Comparison of ENCODE assay signal across 8 cellular contexts in genomic region chr1:248825136-248825535, GRCh38. TPM values are rescaled to one million over a fixed set of nuclear protein-coding genes. Genes with fewer than 3 reads are reported as not detected.
DNase-seq lines count a peak whose midpoint lies in the region; ATAC-seq and TF ChIP-seq lines count a peak whose summit lies in the region.

No MANE protein-coding gene starts in this region.

- H3K4me1 Mint-ChIP-seq in activated CD4-positive, alpha-beta memory T cell treated with anti-CD3 and anti-CD28 coated beads, Interleukin-2, amount 10 ng/mL, durations not matched to agents 7 days and 5 days = peaks cover 64% of the 10 kb centered on the region

- H3K27me3 ChIP-seq in HAP-1 (ENCODE audit: low read depth) (no peaks in the 10 kb centered on the region), left ventricle myocardium inferior (ENCODE audit: low read depth) (no peaks in the 10 kb centered on the region), skeletal muscle satellite cell (ENCODE audit: control insufficient read depth, insufficient read depth, low read length) (no peaks in the 10 kb centered on the region)

- in situ Hi-C loops in HAP-1 (cut with MboI; ENCODE audit: low sequenced_read_pairs) = no loop called here

- peak overlapping the region; percentile 98 for H3K27ac Mint-ChIP-seq in activated CD4-positive, alpha-beta memory T cell treated with anti-CD3 and anti-CD28 coated beads, Interleukin-2, amount 10 ng/mL, durations not matched to agents 7 days and 5 days

- peaks cover 42% of the 10 kb centered on the region for H3K36me3 Mint-ChIP-seq in activated CD4-positive, alpha-beta memory T cell treated with anti-CD3 and anti-CD28 coated beads, Interleukin-2, amount 10 ng/mL, durations not matched to agents 7 days and 5 days (ENCODE audit: low read depth)

- H3K4me2 ChIP-seq in skeletal muscle satellite cell (ENCODE audit: low read length) = peak overlapping the region; percentile 95

- H3K4me3 ChIP-seq in HAP-1 (peak overlapping the region; percentile 83), left ventricle myocardium inferior (peak overlapping the region; percentile 92), skeletal muscle satellite cell (ENCODE audit: low read length) (peak overlapping the region; percentile 82)

- POLR2A ChIA-PET in activated CD4-positive, alpha-beta memory T cell treated with anti-CD3 and anti-CD28 coated beads, Interleukin-2, amount 10 ng/mL, durations not matched to agents 7 days and 5 days (lab: Charles Lee) = interaction anchor here (1.5 to 8.0 kb wide), 7 partner anchors 8 to 101 kb away, joined by 4 to 136 read pairs (median 8); partner anchors contain the start of genes ZNF672 and ZNF692

- H3K36me3 ChIP-seq in HAP-1 (replicated peaks) (peaks cover 25% of the 10 kb centered on the region), left ventricle myocardium inferior (peaks cover 31% of the 10 kb centered on the region), skeletal muscle satellite cell (ENCODE audit: insufficient read depth, low read length) (peaks cover 33% of the 10 kb centered on the region)

- H3K4me1 ChIP-seq in HAP-1 (peaks cover 5% of the 10 kb centered on the region), left ventricle myocardium inferior (peaks cover 67% of the 10 kb centered on the region), skeletal muscle satellite cell (ENCODE audit: control insufficient read depth, insufficient read depth, low read length) (peaks cover 54% of the 10 kb centered on the region)

- peak overlapping the region; percentile 99 for H3K27ac ChIP-seq in left ventricle myocardium inferior (replicated peaks)

- no peaks in the 10 kb centered on the region for H3K9me3 ChIP-seq in HAP-1
- no peaks in the 10 kb centered on the region for H3K9me3 ChIP-seq in left ventricle myocardium inferior (replicated peaks)
- H3K9me3 ChIP-seq in skeletal muscle satellite cell (replicated peaks; ENCODE audit: low read length) = no peaks in the 10 kb centered on the region

- TF ChIP-seq CTCF in left ventricle myocardium inferior (IDR thresholded peaks at IDR 0.05; ENCODE audit: borderline replicate concordance) = no peak

- H3K27me3 Mint-ChIP-seq in activated CD4-positive, alpha-beta memory T cell treated with anti-CD3 and anti-CD28 coated beads, Interleukin-2, amount 10 ng/mL, durations not matched to agents 7 days and 5 days = no peaks in the 10 kb centered on the region

- CTCF ChIA-PET in activated CD4-positive, alpha-beta memory T cell treated with anti-CD3 and anti-CD28 coated beads, Interleukin-2, amount 10 ng/mL, durations not matched to agents 7 days and 5 days (lab: Charles Lee) = interaction anchor here (1.1 to 4.1 kb wide), 3 partner anchors 13 to 49 kb away, joined by 3 to 69 read pairs (median 4); partner anchors contain the start of gene ZNF672

- DNase-seq in HAP-1 (ENCODE audit: low spot score in 2 of 2) (no peak), left ventricle myocardium inferior (no peak), C1 segment of cervical spinal cord (lab: John Stamatoyannopoulos, UW) (no peak), dedifferentiated amniotic fluid mesenchymal stem cell (ENCODE audit: extremely low spot score) (no peak)
- DNase-seq in activated CD4-positive, alpha-beta memory T cell treated with anti-CD3 and anti-CD28 coated beads, Interleukin-2, amount 10 ng/mL, durations not matched to agents 7 days and 5 days = no peak

- no peaks in the 10 kb centered on the region for H3K9me3 Mint-ChIP-seq in activated CD4-positive, alpha-beta memory T cell treated with anti-CD3 and anti-CD28 coated beads, Interleukin-2, amount 10 ng/mL, durations not matched to agents 7 days and 5 days

- peak overlapping the region; percentile 84 for H3K4me3 Mint-ChIP-seq in activated CD4-positive, alpha-beta memory T cell treated with anti-CD3 and anti-CD28 coated beads, Interleukin-2, amount 10 ng/mL, durations not matched to agents 7 days and 5 days

- H3K9ac ChIP-seq in skeletal muscle satellite cell (ENCODE audit: low read depth, low read length) = peak overlapping the region; percentile 89

- intact Hi-C loops in left ventricle myocardium inferior (cut with micrococcal nuclease) = no loop called here

- ATAC-seq in HG03045 (IDR thresholded peaks at IDR 0.05; ENCODE audit: unreplicated experiment) (no peak), HG03135 (IDR thresholded peaks at IDR 0.05; ENCODE audit: unreplicated experiment) (no peak)

RNA-seq across cellular contexts. Expression of gene SH3BP5L, which starts 0.6 kb away (rescaled TPM):
- 10 to 100 TPM; 31.4 to 32.0 TPM for total RNA-seq in activated CD4-positive, alpha-beta memory T cell treated with anti-CD3 and anti-CD28 coated beads, Interleukin-2, amount 10 ng/mL, durations not matched to agents 7 days and 5 days
- 18.0 TPM for total RNA-seq in left ventricle myocardium inferior
- total RNA-seq in skeletal muscle satellite cell (2012; rRNA removed) = 19.0 and 27.3 TPM in 2 replicates

RNA-seq across cellular contexts. Expression of gene ZNF672, which starts 12.9 kb away (rescaled TPM):
- total RNA-seq in activated CD4-positive, alpha-beta memory T cell treated with anti-CD3 and anti-CD28 coated beads, Interleukin-2, amount 10 ng/mL, durations not matched to agents 7 days and 5 days = 10 to 100 TPM; 54.1 to 60.1 TPM
- total RNA-seq in left ventricle myocardium inferior = 43.1 TPM
- 12.4 and 15.5 TPM in 2 replicates for total RNA-seq in skeletal muscle satellite cell (2012; rRNA removed)

RNA-seq across cellular contexts. Expression of gene ZNF692, which starts 33.7 kb away (rescaled TPM):
- 10 to 100 TPM; 45.9 to 49.8 TPM for total RNA-seq in activated CD4-positive, alpha-beta memory T cell treated with anti-CD3 and anti-CD28 coated beads, Interleukin-2, amount 10 ng/mL, durations not matched to agents 7 days and 5 days
- 23.0 TPM for total RNA-seq in left ventricle myocardium inferior
- 11.4 and 19.4 TPM in 2 replicates for total RNA-seq in skeletal muscle satellite cell (2012; rRNA removed)
